Comparison of ENCODE assay signal across 9 cellular contexts in genomic region chr17:38883592-38884526, GRCh38. TPM values are rescaled to one million over a fixed set of nuclear protein-coding genes. Genes with fewer than 3 reads are reported as not detected.
DNase-seq lines count a peak whose midpoint lies in the region; ATAC-seq and TF ChIP-seq lines count a peak whose summit lies in the region.
"Had no signal": no experiment of that assay in that cellular context is flagged by ENCODE, and none has a peak within 500 bp of the region (broad histone marks: within the 10 kb centered on the region; RNA-seq: fewer than 3 reads in every experiment).

No MANE protein-coding gene starts in this region.

- H3K4me3 ChIP-seq in GM23338 (no peak overlapping the region), fibroblast of pulmonary artery (replicated peaks; ENCODE audit: low read depth, low read length) (no peak overlapping the region), rectal smooth muscle tissue (ENCODE audit: low read length) (no peak overlapping the region)

- peaks cover 75% of the 10 kb centered on the region for H3K4me1 ChIP-seq in GM23338 (ENCODE audit: insufficient read depth)
- peaks cover 39% of the 10 kb centered on the region for H3K4me1 ChIP-seq in rectal smooth muscle tissue (ENCODE audit: control insufficient read depth, insufficient read depth, low read length)

- H3K36me3 Mint-ChIP-seq in GM23338 (ENCODE audit: low read depth) (peaks cover 37% of the 10 kb centered on the region), activated B cell treated with CpG ODN at 0.5 μM for 24 hours (ENCODE audit: low read depth) (peaks cover 71% of the 10 kb centered on the region)

- CTCF ChIA-PET in activated B cell treated with CpG ODN at 0.5 μM for 24 hours (lab: Charles Lee): interaction anchor here (0.7 to 0.9 kb wide), 2 partner anchors 11 to 17 kb away, joined by 3 read pairs; no protein-coding TSS in a partner anchor

- H2AFZ ChIP-seq in GM23338: no peak overlapping the region

- H3K4me3 Mint-ChIP-seq in GM23338 (peak overlapping the region; percentile 31; the same call in 1 of the 3 replicates), activated B cell treated with CpG ODN at 0.5 μM for 24 hours (peak overlapping the region; percentile 38)

- peaks cover 86% of the 10 kb centered on the region for H3K79me2 ChIP-seq in GM23338 (replicated peaks; ENCODE audit: insufficient read depth)

- intact Hi-C loops in activated B cell treated with CpG ODN at 0.5 μM for 24 hours (cut with micrococcal nuclease): loop anchor here (1.0 kb wide), 2 partner anchors 14 kb away; partner anchors contain the start of gene LASP1

- 0 out of 2 replicates have a peak, but pooled peaks cover 3% of the 10 kb centered on the region for H3F3A ChIP-seq in GM23338 (replicated peaks; ENCODE audit: low read depth)

- H3K27ac Mint-ChIP-seq in GM23338: peak overlapping the region; percentile 80
- peak overlapping the region; percentile 84 for H3K27ac Mint-ChIP-seq in activated B cell treated with CpG ODN at 0.5 μM for 24 hours

- peaks cover 25% of the 10 kb centered on the region for H3K27me3 Mint-ChIP-seq in GM23338 (ENCODE audit: insufficient read depth, low read depth, poor library complexity)
- no peaks in the 10 kb centered on the region for H3K27me3 Mint-ChIP-seq in activated B cell treated with CpG ODN at 0.5 μM for 24 hours

- H3K9me3 Mint-ChIP-seq in GM23338 (no peaks in the 10 kb centered on the region), activated B cell treated with CpG ODN at 0.5 μM for 24 hours (no peaks in the 10 kb centered on the region)

- H3K36me3 ChIP-seq in GM23338 (ENCODE audit: insufficient read depth) (peaks cover 4% of the 10 kb centered on the region; the same call in 1 of the 2 replicates), rectal smooth muscle tissue (ENCODE audit: control insufficient read depth, insufficient read depth, low read length) (peaks cover 8% of the 10 kb centered on the region)

- H3K9ac ChIP-seq in rectal smooth muscle tissue (ENCODE audit: low read length): no peak overlapping the region

- H4K20me1 ChIP-seq in GM23338 (replicated peaks; ENCODE audit: insufficient read depth): peaks cover 14% of the 10 kb centered on the region; the same call in 1 of the 2 replicates

- DNase-seq in GM23338 (ENCODE audit: low spot score) (peak; percentile 60), activated B cell treated with CpG ODN at 0.5 μM for 24 hours (no peak), fibroblast of pulmonary artery (ENCODE audit: low read depth) (peak; percentile 46), kidney glomerular epithelial cell (lab: John Stamatoyannopoulos, UW) (no peak)
- DNase-seq: erythroblast had no signal

- ATAC-seq in GM23338: peak; percentile 34
- peak; percentile 76 for ATAC-seq in activated B cell treated with CpG ODN at 0.5 μM for 24 hours (ENCODE audit: low read depth)
- no peak for ATAC-seq in GM19023 (IDR thresholded peaks at IDR 0.05; ENCODE audit: unreplicated experiment)
- ATAC-seq in SK-N-SH treated with all-trans-retinoic acid at 6 μM for 48 hours: no peak
- no peak for ATAC-seq in HG03354 (IDR thresholded peaks at IDR 0.05; ENCODE audit: poor library complexity, severe bottlenecking, unreplicated experiment)

- H3K4me1 Mint-ChIP-seq in GM23338 (peaks cover 72% of the 10 kb centered on the region), activated B cell treated with CpG ODN at 0.5 μM for 24 hours (peaks cover 68% of the 10 kb centered on the region)

- H3K27ac ChIP-seq in GM23338 (ENCODE audit: low read depth) (peak overlapping the region; percentile 83), rectal smooth muscle tissue (ENCODE audit: low read depth, low read length) (peak overlapping the region; percentile 19)

- peak overlapping the region; percentile 68 for H3K4me2 ChIP-seq in GM23338

- no peak; a peak in 1 of 4 replicates for TF ChIP-seq CTCF in GM23338 (conservative IDR thresholded peaks at IDR 0.05; ENCODE audit: low read depth in 2 of 2)
- TF ChIP-seq CTCF in activated B cell treated with CpG ODN at 0.5 μM for 24 hours (IDR thresholded peaks at IDR 0.05): no peak
- TF ChIP-seq CTCF in fibroblast of pulmonary artery (IDR thresholded peaks at IDR 0.05; ENCODE audit: low read length, missing control alignments): peak; percentile 11

- no peaks in the 10 kb centered on the region for H3K9me2 ChIP-seq in GM23338 (ENCODE audit: insufficient read depth)

- POLR2A ChIA-PET in activated B cell treated with CpG ODN at 0.5 μM for 24 hours (lab: Charles Lee): interaction anchor here (0.6 to 5.2 kb wide), 7 partner anchors 10 to 61 kb away, joined by 3 to 60 read pairs (median 5); partner anchors contain the start of genes LASP1 and RPL23

- no peaks in the 10 kb centered on the region for H3K27me3 ChIP-seq in GM23338 (ENCODE audit: insufficient read depth)
- no peaks in the 10 kb centered on the region for H3K27me3 ChIP-seq in rectal smooth muscle tissue (ENCODE audit: control insufficient read depth, insufficient read depth, low read length)

TF ChIP-seq in GM23338, 12 proteins besides CTCF, POLR2A, EP300 and RAD21 (continues in another document):
- TF ChIP-seq EZH2 (IDR thresholded peaks at IDR 0.05; ENCODE audit: low read depth, unreplicated experiment) (no peak), NANOG (IDR thresholded peaks at IDR 0.05; ENCODE audit: borderline replicate concordance) (no peak), ZNF331 (CRISPR knock-in tag; IDR thresholded peaks at IDR 0.05; ENCODE audit: low read depth) (no peak), CREB1 (CRISPR knock-in tag; IDR thresholded peaks at IDR 0.05; ENCODE audit: low read depth) (no peak), EZH2phosphoT487 (IDR thresholded peaks at IDR 0.05; ENCODE audit: unreplicated experiment) (no peak), JUNB (IDR thresholded peaks at IDR 0.05; ENCODE audit: unreplicated experiment) (no peak)

TF ChIP-seq in SK-N-SH treated with all-trans-retinoic acid at 6 μM for 48 hours, 23 proteins besides CTCF, POLR2A, EP300 and RAD21:
- TF ChIP-seq ZNF8 (CRISPR knock-in tag; IDR thresholded peaks at IDR 0.05) (no peak), OSR1 (CRISPR knock-in tag; IDR thresholded peaks at IDR 0.05) (no peak), GLIS3 (CRISPR knock-in tag; IDR thresholded peaks at IDR 0.05) (no peak), POU6F1 (CRISPR knock-in tag; IDR thresholded peaks at IDR 0.05; ENCODE audit: borderline replicate concordance, low read depth) (no peak), TOX (CRISPR knock-in tag; IDR thresholded peaks at IDR 0.05; ENCODE audit: borderline replicate concordance) (no peak), ZNF70 (CRISPR knock-in tag; IDR thresholded peaks at IDR 0.05) (no peak), TSHZ2 (CRISPR knock-in tag; IDR thresholded peaks at IDR 0.05) (no peak)
TF ChIP-seq in SK-N-SH treated with all-trans-retinoic acid at 6 μM for 48 hours: peak in this region for 0.

RNA-seq across cellular contexts. Expression of gene LASP1, which starts 14.0 kb away (rescaled TPM):
- 139 and 173 TPM in 2 replicates for total RNA-seq in GM23338 (2014; rRNA removed; shearing (Covaris generic))
- polyA plus RNA-seq in GM23338 (2016; fragmentation: Nextera tagmentation; extraction: Ambion mirVana): 48.5 and 48.7 TPM in 2 replicates
- 117 and 127 TPM in 2 replicates for total RNA-seq in activated B cell treated with CpG ODN at 0.5 μM for 24 hours

RNA-seq across cellular contexts. Expression of gene RPL23, which starts 30.3 kb away (rescaled TPM):
- total RNA-seq in GM23338 (2014; rRNA removed; shearing (Covaris generic)): 877 and 957 TPM in 2 replicates
- polyA plus RNA-seq in GM23338 (2016; fragmentation: Nextera tagmentation; extraction: Ambion mirVana): 4,267 and 4,484 TPM in 2 replicates
- total RNA-seq in activated B cell treated with CpG ODN at 0.5 μM for 24 hours: 2,652 and 3,293 TPM in 2 replicates

RNA-seq across cellular contexts. Expression of gene CWC25, which starts 58.7 kb away (rescaled TPM):
- 6.4 and 11.6 TPM in 2 replicates for total RNA-seq in GM23338 (2014; rRNA removed; shearing (Covaris generic))
- 28.4 and 29.8 TPM in 2 replicates for polyA plus RNA-seq in GM23338 (2016; fragmentation: Nextera tagmentation; extraction: Ambion mirVana)
- 35.6 and 38.3 TPM in 2 replicates for total RNA-seq in activated B cell treated with CpG ODN at 0.5 μM for 24 hours

Comparison
In these comparisons a context has a peak if more than half of its experiments do, and no peak if none do; other contexts are left out.
1. ATAC-seq: peak in GM23338 (single experiment) and activated B cell treated with CpG ODN at 0.5 μM for 24 hours (single experiment); none in GM19023 (single experiment), SK-N-SH treated with all-trans-retinoic acid at 6 μM for 48 hours (single experiment) and HG03354 (single experiment).
2. DNase-seq: peak in GM23338 (single experiment) and fibroblast of pulmonary artery (single experiment); none in activated B cell treated with CpG ODN at 0.5 μM for 24 hours (single experiment) and kidney glomerular epithelial cell (single experiment).